Comparison of ENCODE assay signal across 16 cellular contexts in genomic region chr1:218079379-218079778, GRCh38.
"Had no signal": no experiment of that assay in that cellular context is flagged by ENCODE, and none has a peak within 500 bp of the region (broad histone marks: within the 10 kb centered on the region; RNA-seq: fewer than 3 reads in every experiment).

No MANE protein-coding gene starts in this region.

- H3K27ac ChIP-seq: colonic mucosa, ovary, tibial artery had no signal

- H3K36me3 ChIP-seq: colonic mucosa, ovary, tibial artery had no signal

- H3K4me3 ChIP-seq: colonic mucosa, ovary, tibial artery had no signal

- ATAC-seq: stimulated activated memory B cell treated with anti-CD40 and anti-IgM and Interleukin-4, amounts not matched to agents 10 μg/mL and 1 μg/mL and 100 μg/mL, for 72 hours had no signal

- H3K4me1 Mint-ChIP-seq: activated CD4-positive, alpha-beta T cell treated with anti-CD3 and anti-CD28 coated beads, Interleukin-2, amount 10 ng/mL, durations not matched to agents 7 days and 5 days; activated naive CD8-positive, alpha-beta T cell treated with anti-CD3 and anti-CD28 coated beads for 36 hours; stimulated activated memory B cell treated with anti-CD40 and anti-IgM and Interleukin-4, amounts not matched to agents 10 μg/mL and 1 μg/mL and 100 μg/mL, for 72 hours had no signal

- H3K9me3 Mint-ChIP-seq: activated T-helper 1 cell treated with anti-CD3 and anti-CD28 coated beads, Interleukin-12 subunit alpha, Interleukin-12 subunit beta, Interleukin-2, Interleukin-4 antibody, amounts not matched to agents 30 ng/mL and 10 ng/mL and 1 ng/mL, durations not matched to agents 14 hours and 24 hours and 36 hours had no signal

- H3K4me1 ChIP-seq: colonic mucosa, tibial artery had no signal

- H3K36me3 Mint-ChIP-seq: activated naive CD8-positive, alpha-beta T cell treated with anti-CD3 and anti-CD28 coated beads for 36 hours; brain; stimulated activated memory B cell treated with anti-CD40 and anti-IgM and Interleukin-4, amounts not matched to agents 10 μg/mL and 1 μg/mL and 100 μg/mL, for 72 hours had no signal

- H3K4me3 Mint-ChIP-seq: activated CD4-positive, alpha-beta T cell treated with anti-CD3 and anti-CD28 coated beads, Interleukin-2, amount 10 ng/mL, durations not matched to agents 7 days and 5 days; activated naive CD8-positive, alpha-beta T cell treated with anti-CD3 and anti-CD28 coated beads for 36 hours; activated T-helper 1 cell treated with anti-CD3 and anti-CD28 coated beads, Interleukin-12 subunit alpha, Interleukin-12 subunit beta, Interleukin-2, Interleukin-4 antibody, amounts not matched to agents 30 ng/mL and 10 ng/mL and 1 ng/mL, durations not matched to agents 14 hours and 24 hours and 36 hours; neural crest cell; stimulated activated memory B cell treated with anti-CD40 and anti-IgM and Interleukin-4, amounts not matched to agents 10 μg/mL and 1 μg/mL and 100 μg/mL, for 72 hours had no signal

- H3K27me3 Mint-ChIP-seq: activated CD4-positive, alpha-beta T cell treated with anti-CD3 and anti-CD28 coated beads, Interleukin-2, amount 10 ng/mL, durations not matched to agents 7 days and 5 days; activated naive CD8-positive, alpha-beta T cell treated with anti-CD3 and anti-CD28 coated beads for 36 hours; stimulated activated memory B cell treated with anti-CD40 and anti-IgM and Interleukin-4, amounts not matched to agents 10 μg/mL and 1 μg/mL and 100 μg/mL, for 72 hours had no signal

- H3K27ac Mint-ChIP-seq: activated CD4-positive, alpha-beta T cell treated with anti-CD3 and anti-CD28 coated beads, Interleukin-2, amount 10 ng/mL, durations not matched to agents 7 days and 5 days; activated naive CD8-positive, alpha-beta T cell treated with anti-CD3 and anti-CD28 coated beads for 36 hours; activated T-helper 1 cell treated with anti-CD3 and anti-CD28 coated beads, Interleukin-12 subunit alpha, Interleukin-12 subunit beta, Interleukin-2, Interleukin-4 antibody, amounts not matched to agents 30 ng/mL and 10 ng/mL and 1 ng/mL, durations not matched to agents 14 hours and 24 hours and 36 hours; stimulated activated memory B cell treated with anti-CD40 and anti-IgM and Interleukin-4, amounts not matched to agents 10 μg/mL and 1 μg/mL and 100 μg/mL, for 72 hours had no signal

- H3K27me3 ChIP-seq: colonic mucosa, ovary, tibial artery had no signal

- DNase-seq: activated CD4-positive, alpha-beta T cell treated with anti-CD3 and anti-CD28 coated beads, Interleukin-2, amount 10 ng/mL, durations not matched to agents 7 days and 5 days; activated naive CD8-positive, alpha-beta T cell treated with anti-CD3 and anti-CD28 coated beads for 36 hours; central memory CD4-positive, alpha-beta T cell; colonic mucosa; foreskin fibroblast; kidney glomerular epithelial cell; midbrain; ovary; stimulated activated CD4-positive, alpha-beta T cell treated with anti-CD3 and anti-CD28 coated beads, Interleukin-2, amount 100 ng/mL, for 48 hours; T-helper 9 cell; tibial artery had no signal

- H3K9me3 ChIP-seq: colonic mucosa, ovary, tibial artery had no signal

- FAIRE-seq: urothelium cell line had no signal
